ENCODE assay signal across 10 cellular contexts in genomic region chr11:113593698-113594308, GRCh38.
DNase-seq lines count a peak whose midpoint lies in the region; ATAC-seq and TF ChIP-seq lines count a peak whose summit lies in the region.
"Had no signal": no experiment of that assay in that cellular context is flagged by ENCODE, and none has a peak within 500 bp of the region (broad histone marks: within the 10 kb centered on the region; RNA-seq: fewer than 3 reads in every experiment).

No MANE protein-coding gene starts in this region.

- no peaks in the 10 kb centered on the region for H3F3A ChIP-seq in smooth muscle cell (ENCODE audit: low read depth)

- H3K79me2 ChIP-seq in smooth muscle cell (ENCODE audit: low read depth), result no peaks in the 10 kb centered on the region

- 41% methylated on average over 6 of the region's 6 CpGs for WGBS in smooth muscle cell (ENCODE audit: low lambda C conversion rate)

- peaks cover 3% of the 10 kb centered on the region for H3K27me3 ChIP-seq in smooth muscle cell (ENCODE audit: low read depth)

- H3K4me2 ChIP-seq in smooth muscle cell, result peak overlapping the region; percentile 58

- peak overlapping the region; percentile 5 for H3K27ac ChIP-seq in smooth muscle cell (ENCODE audit: low read depth)
- H3K27ac ChIP-seq: left ventricle myocardium inferior had no signal

- peaks cover 5% of the 10 kb centered on the region for H3K9me3 ChIP-seq in smooth muscle cell (replicated peaks; ENCODE audit: low read depth)

- no peaks in the 10 kb centered on the region for H4K20me1 ChIP-seq in smooth muscle cell (ENCODE audit: low read depth)

- H3K4me3 ChIP-seq in smooth muscle cell, result no peak overlapping the region
- H3K4me3 ChIP-seq: left ventricle myocardium inferior had no signal

- H3K4me1 ChIP-seq in smooth muscle cell (ENCODE audit: low read depth), result peaks cover 2% of the 10 kb centered on the region
- H3K4me1 ChIP-seq: left ventricle myocardium inferior had no signal

- no peak for TF ChIP-seq CTCF in smooth muscle cell (IDR thresholded peaks at IDR 0.05; ENCODE audit: borderline replicate concordance, insufficient read depth, poor library complexity, severe bottlenecking)

- DNase-seq in activated CD4-positive, CD25-positive, alpha-beta regulatory T cell treated with anti-CD3 and anti-CD28 coated beads, Interleukin-2, amount 50 U/mL, for 72 hours, result no peak
- peak; percentile 92 for DNase-seq in OCI-M1 (lab: John Stamatoyannopoulos, UW)
- no peak for DNase-seq in smooth muscle cell (lab: John Stamatoyannopoulos, UW; ENCODE audit: unreplicated experiment)
- no peak for DNase-seq in COLO829 (ENCODE audit: low spot score)
- no peak for DNase-seq in T-helper 9 cell
- DNase-seq in NCI-H69 (lab: John Stamatoyannopoulos, UW), result no peak
- DNase-seq: left ventricle myocardium inferior, MM.1S had no signal

- H2AFZ ChIP-seq in smooth muscle cell (ENCODE audit: low read depth), result no peak overlapping the region

- no peaks in the 10 kb centered on the region for H3K36me3 ChIP-seq in smooth muscle cell (ENCODE audit: low read depth)
- H3K36me3 ChIP-seq: left ventricle myocardium inferior had no signal

- no peak overlapping the region for H3K9ac ChIP-seq in smooth muscle cell (ENCODE audit: low read depth)

- ATAC-seq in activated CD4-positive, CD25-positive, alpha-beta regulatory T cell treated with anti-CD3 and anti-CD28 coated beads, Interleukin-2, amount 50 U/mL, for 24 hours, result peak; percentile 58 to 89
- peak; percentile 87 for ATAC-seq in HG02610 (IDR thresholded peaks at IDR 0.05; ENCODE audit: unreplicated experiment)
